16 cellular contexts compared by ENCODE assay signal in genomic region chr5:76273491-76273890, GRCh38.
DNase-seq lines count a peak whose midpoint lies in the region; ATAC-seq and TF ChIP-seq lines count a peak whose summit lies in the region.
"Had no signal": no experiment of that assay in that cellular context is flagged by ENCODE, and none has a peak within 500 bp of the region (broad histone marks: within the 10 kb centered on the region; RNA-seq: fewer than 3 reads in every experiment).

No MANE protein-coding gene starts in this region.

- intact Hi-C loops in left ventricle myocardium inferior (cut with micrococcal nuclease) (no loop called here), PC-9 (cut with micrococcal nuclease; ENCODE audit: unreplicated experiment) (no loop called here)

- H3K36me3 ChIP-seq in left ventricle myocardium inferior (no peaks in the 10 kb centered on the region), neural progenitor cell (no peaks in the 10 kb centered on the region), PC-9 (ENCODE audit: low read depth) (no peaks in the 10 kb centered on the region), BE2C (no peaks in the 10 kb centered on the region)

- H3K4me1 Mint-ChIP-seq in neural progenitor cell: peaks cover 44% of the 10 kb centered on the region

- no peak overlapping the region for H3K9ac ChIP-seq in neural progenitor cell

- H4K20me1 ChIP-seq in neural progenitor cell (ENCODE audit: low read depth): no peaks in the 10 kb centered on the region
- H4K20me1 ChIP-seq in PC-9 (ENCODE audit: insufficient read depth): no peaks in the 10 kb centered on the region

- H2AFZ ChIP-seq in neural progenitor cell (replicated peaks) (peak overlapping the region; percentile 47), PC-9 (no peak overlapping the region)

- H3K4me2 ChIP-seq in neural progenitor cell (no peak overlapping the region), PC-9 (no peak overlapping the region)

- TF ChIP-seq CTCF in left ventricle myocardium inferior (IDR thresholded peaks at IDR 0.05; ENCODE audit: borderline replicate concordance) (no peak), neural progenitor cell (IDR thresholded peaks at IDR 0.05) (no peak), PC-9 (conservative IDR thresholded peaks at IDR 0.05) (no peak), BE2C (IDR thresholded peaks at IDR 0.05; ENCODE audit: low read depth, low read length) (no peak)

- peak overlapping the region; percentile 37 for H3K27ac ChIP-seq in left ventricle myocardium inferior (replicated peaks)
- no peak overlapping the region for H3K27ac ChIP-seq in neural progenitor cell
- no peak overlapping the region for H3K27ac ChIP-seq in PC-9

- peak; percentile 61 for DNase-seq in G401 (ENCODE audit: low spot score)
- DNase-seq in MV-4-11 (lab: John Stamatoyannopoulos, UW): peak; percentile 28
- DNase-seq in left ventricle myocardium inferior: no peak
- DNase-seq in neural progenitor cell (ENCODE audit: low spot score): no peak
- DNase-seq in PC-9: no peak
- no peak for DNase-seq in stimulated activated CD4-positive, alpha-beta T cell treated with anti-CD3 and anti-CD28 coated beads, Interleukin-4, amount 100 ng/mL, for 24 hours
- DNase-seq in BE2C: no peak
- DNase-seq: activated CD8-positive, alpha-beta memory T cell treated with anti-CD3 and anti-CD28 coated beads for 24 hours; activated T-cell treated with anti-CD3 and anti-CD28 coated beads, Interleukin-2, amount 50 U/mL, for 48 hours; NCI-H1417 treated with DMSO at 0.1 percent for 48 hours; NCI-H526 treated with DMSO at 0.1 percent for 48 hours; stimulated activated CD4-positive, alpha-beta T cell treated with anti-CD3 and anti-CD28 coated beads, Interleukin-2, amount 100 ng/mL, for 24 hours had no signal

- no TSS peak for BruUV-seq in PC-9 (replicated peaks; lab: Mats Ljungman, UMichigan)

- no peaks in the 10 kb centered on the region for H3K9me2 ChIP-seq in PC-9 (ENCODE audit: insufficient read depth)

- H3K4me1 ChIP-seq in left ventricle myocardium inferior: peaks cover 12% of the 10 kb centered on the region
- H3K4me1 ChIP-seq in neural progenitor cell: peaks cover 3% of the 10 kb centered on the region
- no peaks in the 10 kb centered on the region for H3K4me1 ChIP-seq in PC-9 (replicated peaks; ENCODE audit: insufficient read depth)
- H3K4me1 ChIP-seq in BE2C: no peaks in the 10 kb centered on the region

- in situ Hi-C loops in G401 (cut with HindIII; ENCODE audit: low sequenced_read_pairs): no loop called here

- no peak for ATAC-seq in HG02763 (IDR thresholded peaks at IDR 0.05; ENCODE audit: unreplicated experiment)
- ATAC-seq: activated naive CD4-positive, alpha-beta T cell treated with anti-CD3 and anti-CD28 coated beads, Interleukin-2, amount 50 U/mL, for 72 hours had no signal

- H3K9me3 Mint-ChIP-seq in neural progenitor cell: no peaks in the 10 kb centered on the region
- H3K9me3 Mint-ChIP-seq: activated naive CD4-positive, alpha-beta T cell treated with anti-CD3 and anti-CD28 coated beads, Interleukin-2, amount 50 U/mL, for 72 hours; stimulated activated naive CD8-positive, alpha-beta T cell treated with anti-CD3 and anti-CD28 coated beads, Interleukin-15, Interleukin-2, amounts not matched to agents 100 ng/mL and 50 ng/mL, for 24 hours; T-helper 2 cell treated with Interferon-gamma antibody and Interleukin-4, amounts not matched to agents 5 μg/mL and 100 μg/mL, for 36 hours had no signal

- H3K4me3 Mint-ChIP-seq in neural progenitor cell: peak overlapping the region; percentile 23
- H3K4me3 Mint-ChIP-seq: stimulated activated naive CD8-positive, alpha-beta T cell treated with anti-CD3 and anti-CD28 coated beads, Interleukin-15, Interleukin-2, amounts not matched to agents 100 ng/mL and 50 ng/mL, for 24 hours; T-helper 2 cell treated with Interferon-gamma antibody and Interleukin-4, amounts not matched to agents 5 μg/mL and 100 μg/mL, for 36 hours had no signal

- no peaks in the 10 kb centered on the region for H3K27me3 Mint-ChIP-seq in neural progenitor cell (ENCODE audit: insufficient read depth, low read depth)
- H3K27me3 Mint-ChIP-seq: stimulated activated naive CD8-positive, alpha-beta T cell treated with anti-CD3 and anti-CD28 coated beads, Interleukin-15, Interleukin-2, amounts not matched to agents 100 ng/mL and 50 ng/mL, for 24 hours had no signal

- H3K27me3 ChIP-seq in left ventricle myocardium inferior (ENCODE audit: low read depth): no peaks in the 10 kb centered on the region
- H3K27me3 ChIP-seq in neural progenitor cell: no peaks in the 10 kb centered on the region
- H3K27me3 ChIP-seq in PC-9 (ENCODE audit: insufficient read depth, low read depth): no peaks in the 10 kb centered on the region
- H3K27me3 ChIP-seq in BE2C: peaks cover 4% of the 10 kb centered on the region; the same call in 1 of the 2 replicates

- H3K27ac Mint-ChIP-seq in neural progenitor cell: peak overlapping the region; percentile 69
- H3K27ac Mint-ChIP-seq: activated naive CD4-positive, alpha-beta T cell treated with anti-CD3 and anti-CD28 coated beads, Interleukin-2, amount 50 U/mL, for 72 hours; stimulated activated naive CD8-positive, alpha-beta T cell treated with anti-CD3 and anti-CD28 coated beads, Interleukin-15, Interleukin-2, amounts not matched to agents 100 ng/mL and 50 ng/mL, for 24 hours; T-helper 2 cell treated with Interferon-gamma antibody and Interleukin-4, amounts not matched to agents 5 μg/mL and 100 μg/mL, for 36 hours had no signal

- POLR2A ChIA-PET in PC-9 (lab: Charles Lee; ENCODE audit: unreplicated experiment): no interaction called here

- H3F3A ChIP-seq in neural progenitor cell (ENCODE audit: low read depth) (no peaks in the 10 kb centered on the region), PC-9 (ENCODE audit: insufficient read depth, low read depth) (no peaks in the 10 kb centered on the region)

- H3K36me3 Mint-ChIP-seq in neural progenitor cell: peaks cover 2% of the 10 kb centered on the region

- H3K4me3 ChIP-seq in left ventricle myocardium inferior: no peak overlapping the region
- no peak overlapping the region for H3K4me3 ChIP-seq in neural progenitor cell
- no peak overlapping the region for H3K4me3 ChIP-seq in PC-9
- H3K4me3 ChIP-seq in BE2C (ENCODE audit: low read depth, low read length): no peak overlapping the region

- H3K79me2 ChIP-seq in neural progenitor cell (ENCODE audit: low read depth) (no peaks in the 10 kb centered on the region), PC-9 (ENCODE audit: low read depth) (no peaks in the 10 kb centered on the region)

- CTCF ChIA-PET in PC-9 (lab: Charles Lee): no interaction called here

- no peaks in the 10 kb centered on the region for H3K9me3 ChIP-seq in left ventricle myocardium inferior (replicated peaks)
- no peaks in the 10 kb centered on the region for H3K9me3 ChIP-seq in neural progenitor cell (ENCODE audit: low read depth)
- H3K9me3 ChIP-seq in PC-9 (ENCODE audit: insufficient read depth, low read depth): no peaks in the 10 kb centered on the region
- no peaks in the 10 kb centered on the region for H3K9me3 ChIP-seq in BE2C

Comparison
In these comparisons a context has a peak if more than half of its experiments do, and no peak if none do; other contexts are left out.
1. DNase-seq: peak in G401 (single experiment) and MV-4-11 (single experiment); none in left ventricle myocardium inferior (single experiment), neural progenitor cell (single experiment), PC-9 (0 of 2), stimulated activated CD4-positive, alpha-beta T cell treated with anti-CD3 and anti-CD28 coated beads, Interleukin-4, amount 100 ng/mL, for 24 hours (single experiment) and BE2C (single experiment).